In genomic region chr1:202158810-202159533, GRCh38 we compare ENCODE assay signal across 9 cellular contexts. TPM values are rescaled to one million over a fixed set of nuclear protein-coding genes. Genes with fewer than 3 reads are reported as not detected.
DNase-seq lines count a peak whose midpoint lies in the region; ATAC-seq lines count a peak whose summit lies in the region.
"Had no signal": no experiment of that assay in that cellular context is flagged by ENCODE, and none has a peak within 500 bp of the region (broad histone marks: within the 10 kb centered on the region; RNA-seq: fewer than 3 reads in every experiment).

No MANE protein-coding gene starts in this region.

- DNase-seq in NK-92 treated with Interleukin-12 subunit alpha and Interleukin-12 subunit beta, amount 100 ng/mL, for 24 hours (lab: John Stamatoyannopoulos, UW) = peak; percentile 60
- DNase-seq in NK-92 (lab: John Stamatoyannopoulos, UW; ENCODE audit: unreplicated experiment) = no peak
- DNase-seq in NCI-H1048 (lab: John Stamatoyannopoulos, UW) = peak; percentile 65
- peak in 1 of 2 donors; percentile 58 for DNase-seq in activated naive CD4-positive, alpha-beta T cell treated with anti-CD3 and anti-CD28 coated beads, Interleukin-2, amount 50 U/mL, for 72 hours (ENCODE audit: low spot score in 2 of 2)
- peak; percentile 33 to 72 for DNase-seq in stimulated activated effector memory CD8-positive, alpha-beta T cell treated with anti-CD3 and anti-CD28 coated beads, Interleukin-12 subunit alpha, Interleukin-12 subunit beta, amount 100 ng/mL, for 72 hours (ENCODE audit: low spot score in 2 of 2)
- DNase-seq in NCI-H1417 (lab: John Stamatoyannopoulos, UW) = no peak
- no peak for DNase-seq in islet precursor cell
- DNase-seq: 8988T had no signal

- H3K4me3 Mint-ChIP-seq in stimulated activated effector memory CD8-positive, alpha-beta T cell treated with anti-CD3 and anti-CD28 coated beads, Interleukin-12 subunit alpha, Interleukin-12 subunit beta, amount 100 ng/mL, for 72 hours = peak overlapping the region; percentile 100

- H3K36me3 Mint-ChIP-seq in activated naive CD4-positive, alpha-beta T cell treated with anti-CD3 and anti-CD28 coated beads, Interleukin-2, amount 50 U/mL, for 72 hours = peaks cover 34 to 50% of the 10 kb centered on the region in 2 donors
- peaks cover 73% of the 10 kb centered on the region for H3K36me3 Mint-ChIP-seq in stimulated activated effector memory CD8-positive, alpha-beta T cell treated with anti-CD3 and anti-CD28 coated beads, Interleukin-12 subunit alpha, Interleukin-12 subunit beta, amount 100 ng/mL, for 72 hours

- peak; percentile 17 to 22 for ATAC-seq in activated naive CD4-positive, alpha-beta T cell treated with anti-CD3 and anti-CD28 coated beads, Interleukin-2, amount 50 U/mL, for 72 hours
- ATAC-seq in stimulated activated effector memory CD8-positive, alpha-beta T cell treated with anti-CD3 and anti-CD28 coated beads, Interleukin-12 subunit alpha, Interleukin-12 subunit beta, amount 100 ng/mL, for 72 hours = peak; percentile 4
- no peak for ATAC-seq in HG02623 (IDR thresholded peaks at IDR 0.05; ENCODE audit: unreplicated experiment)

- peaks cover 94% of the 10 kb centered on the region for H3K4me1 Mint-ChIP-seq in stimulated activated effector memory CD8-positive, alpha-beta T cell treated with anti-CD3 and anti-CD28 coated beads, Interleukin-12 subunit alpha, Interleukin-12 subunit beta, amount 100 ng/mL, for 72 hours

- no peaks in the 10 kb centered on the region for H3K9me3 Mint-ChIP-seq in activated naive CD4-positive, alpha-beta T cell treated with anti-CD3 and anti-CD28 coated beads, Interleukin-2, amount 50 U/mL, for 72 hours
- no peaks in the 10 kb centered on the region for H3K9me3 Mint-ChIP-seq in stimulated activated effector memory CD8-positive, alpha-beta T cell treated with anti-CD3 and anti-CD28 coated beads, Interleukin-12 subunit alpha, Interleukin-12 subunit beta, amount 100 ng/mL, for 72 hours

- peak overlapping the region; percentile 99 to 100 for H3K27ac Mint-ChIP-seq in activated naive CD4-positive, alpha-beta T cell treated with anti-CD3 and anti-CD28 coated beads, Interleukin-2, amount 50 U/mL, for 72 hours
- peak overlapping the region; percentile 99 for H3K27ac Mint-ChIP-seq in stimulated activated effector memory CD8-positive, alpha-beta T cell treated with anti-CD3 and anti-CD28 coated beads, Interleukin-12 subunit alpha, Interleukin-12 subunit beta, amount 100 ng/mL, for 72 hours

RNA-seq across cellular contexts. Expression of gene PTPN7, which starts 1.4 kb away (rescaled TPM):
- 100 to 1,000 TPM; 119 to 198 TPM for total RNA-seq in activated naive CD4-positive, alpha-beta T cell treated with anti-CD3 and anti-CD28 coated beads, Interleukin-2, amount 50 U/mL, for 72 hours

RNA-seq across cellular contexts. Expression of gene ARL8A, which starts 14.4 kb away (rescaled TPM):
- total RNA-seq in activated naive CD4-positive, alpha-beta T cell treated with anti-CD3 and anti-CD28 coated beads, Interleukin-2, amount 50 U/mL, for 72 hours = 10 to 100 TPM; 38.8 to 63.2 TPM

RNA-seq across cellular contexts. Expression of gene LGR6, which starts 34.6 kb away (rescaled TPM):
- under 1 TPM; 0.14 TPM for total RNA-seq in activated naive CD4-positive, alpha-beta T cell treated with anti-CD3 and anti-CD28 coated beads, Interleukin-2, amount 50 U/mL, for 72 hours

RNA-seq across cellular contexts. Expression of gene GPR37L1, which starts 36.3 kb away (rescaled TPM):
- total RNA-seq in activated naive CD4-positive, alpha-beta T cell treated with anti-CD3 and anti-CD28 coated beads, Interleukin-2, amount 50 U/mL, for 72 hours = not detected

Comparison
In these comparisons a context has a peak if more than half of its experiments do, and no peak if none do; other contexts are left out.
1. DNase-seq: peak in NK-92 treated with Interleukin-12 subunit alpha and Interleukin-12 subunit beta, amount 100 ng/mL, for 24 hours (single experiment), NCI-H1048 (single experiment) and stimulated activated effector memory CD8-positive, alpha-beta T cell treated with anti-CD3 and anti-CD28 coated beads, Interleukin-12 subunit alpha, Interleukin-12 subunit beta, amount 100 ng/mL, for 72 hours (2 of 2); none in NK-92 (single experiment), NCI-H1417 (0 of 3) and islet precursor cell (single experiment).